Comparison of ENCODE assay signal across 8 cellular contexts in the genomic region with DNA sequence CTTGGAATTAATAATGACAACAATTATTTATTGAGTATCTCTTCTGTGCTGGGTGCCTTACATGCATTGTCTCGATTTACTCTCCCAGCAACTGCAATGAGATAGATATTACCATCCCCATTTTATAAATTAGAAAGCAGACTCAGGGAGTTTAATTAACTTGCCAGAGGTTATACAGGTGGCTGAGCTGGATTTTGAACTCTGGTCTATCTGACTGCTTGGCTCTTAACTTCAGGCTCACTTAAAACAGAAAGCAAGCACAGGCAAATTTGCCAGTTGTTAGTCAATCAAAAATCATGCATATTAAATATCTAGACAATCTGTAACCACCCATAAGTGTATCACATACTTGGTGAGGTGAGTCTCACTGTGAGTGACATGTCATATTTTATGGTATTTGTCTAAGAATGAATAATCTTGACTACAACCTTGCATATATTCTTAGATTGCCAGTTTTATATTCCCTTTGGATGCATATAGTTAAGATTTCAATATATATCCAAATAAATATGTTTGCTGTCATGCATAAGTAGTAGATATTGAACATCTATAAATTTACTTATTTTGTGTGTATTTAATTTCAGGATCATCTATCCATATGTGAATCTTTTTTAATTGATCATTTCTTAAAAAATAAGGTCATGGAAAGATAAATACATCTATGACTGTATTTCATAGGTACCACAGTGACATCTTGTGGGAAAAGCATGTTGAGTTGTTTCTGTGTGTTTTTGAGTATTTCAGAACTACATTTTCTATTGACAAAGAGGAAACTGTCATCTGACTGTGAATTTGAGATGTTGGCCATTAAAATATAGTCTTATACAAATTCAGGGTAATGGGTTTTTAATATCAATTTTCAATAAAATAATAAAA.
A peak's percentile ranks its signal among the peaks of the same experiment; 100 is the strongest.
DNase-seq lines count a peak whose midpoint lies in the region; ATAC-seq and TF ChIP-seq lines count a peak whose summit lies in the region.

No MANE protein-coding gene starts in this region.

- H3K4me3 Mint-ChIP-seq in MCF 10A (ENCODE audit: unreplicated experiment) (no peak overlapping the region), type B pancreatic cell (no peak overlapping the region)
- no peak overlapping the region for H3K4me3 Mint-ChIP-seq in activated CD4-positive, alpha-beta T cell treated with anti-CD3 and anti-CD28 coated beads, Interleukin-2, amount 10 ng/mL, durations not matched to agents 24 days and 14 days

- peaks cover 32% of the 10 kb centered on the region for H3K27me3 Mint-ChIP-seq in MCF 10A (ENCODE audit: insufficient read depth, unreplicated experiment)
- H3K27me3 Mint-ChIP-seq in type B pancreatic cell = peaks cover 6% of the 10 kb centered on the region
- H3K27me3 Mint-ChIP-seq in activated CD4-positive, alpha-beta T cell treated with anti-CD3 and anti-CD28 coated beads, Interleukin-2, amount 10 ng/mL, durations not matched to agents 24 days and 14 days = no peaks in the 10 kb centered on the region

- CTCF ChIA-PET in MCF 10A (lab: Yijun Ruan, JAX) = interaction anchor here (0.5 to 1.5 kb wide), 7 partner anchors 105 to 1179 kb away, joined by 3 to 5 read pairs (median 3); no protein-coding TSS in a partner anchor

- H3K9me3 Mint-ChIP-seq in MCF 10A (ENCODE audit: unreplicated experiment) (no peaks in the 10 kb centered on the region), type B pancreatic cell (no peaks in the 10 kb centered on the region)
- H3K9me3 Mint-ChIP-seq in activated CD4-positive, alpha-beta T cell treated with anti-CD3 and anti-CD28 coated beads, Interleukin-2, amount 10 ng/mL, durations not matched to agents 24 days and 14 days = no peaks in the 10 kb centered on the region

- DNase-seq in MCF 10A (ENCODE audit: unreplicated experiment) = peak; percentile 36
- DNase-seq in breast epithelium (ENCODE audit: low spot score in 2 of 2) = no peak
- DNase-seq in Peyer's patch = no peak
- DNase-seq in foreskin fibroblast = peak; percentile 9 to 28
- no peak for DNase-seq in type B pancreatic cell (ENCODE audit: extremely low spot score, unreplicated experiment)
- DNase-seq in NCI-H187 (lab: John Stamatoyannopoulos, UW) = no peak
- no peak for DNase-seq in activated CD4-positive, alpha-beta T cell treated with anti-CD3 and anti-CD28 coated beads, Interleukin-2, amount 10 ng/mL, durations not matched to agents 24 days and 14 days

- H3K4me1 Mint-ChIP-seq in MCF 10A (ENCODE audit: insufficient read depth, unreplicated experiment) (no peaks in the 10 kb centered on the region), type B pancreatic cell (ENCODE audit: unreplicated experiment) (peaks cover 8% of the 10 kb centered on the region)
- H3K4me1 Mint-ChIP-seq in activated CD4-positive, alpha-beta T cell treated with anti-CD3 and anti-CD28 coated beads, Interleukin-2, amount 10 ng/mL, durations not matched to agents 24 days and 14 days = no peaks in the 10 kb centered on the region

- peak; percentile 38 for TF ChIP-seq CTCF in MCF 10A (IDR thresholded peaks at IDR 0.05; ENCODE audit: unreplicated experiment)
- TF ChIP-seq CTCF in breast epithelium (IDR thresholded peaks at IDR 0.05) = peak in 1 of 3 donors; percentile 8
- TF ChIP-seq CTCF in Peyer's patch (IDR thresholded peaks at IDR 0.05) = peak in 4 of 6 experiments; percentile 7 to 58 (median 41)
- TF ChIP-seq CTCF in foreskin fibroblast (IDR thresholded peaks at IDR 0.05; ENCODE audit: low read depth, low read length) = peak; percentile 33
- peak; percentile 71 for TF ChIP-seq CTCF in type B pancreatic cell (conservative IDR thresholded peaks at IDR 0.05)

- H3K9me3 ChIP-seq in breast epithelium (no peaks in the 10 kb centered on the region), Peyer's patch (no peaks in the 10 kb centered on the region)

- BruUV-seq in MCF 10A (replicated peaks; lab: Mats Ljungman, UMichigan) = no TSS peak

- H3K27me3 ChIP-seq in breast epithelium (no peaks in the 10 kb centered on the region), Peyer's patch (no peaks in the 10 kb centered on the region)

- H3K4me3 ChIP-seq in breast epithelium = no peak overlapping the region
- H3K4me3 ChIP-seq in Peyer's patch = no peak overlapping the region
- no peak overlapping the region for H3K4me3 ChIP-seq in foreskin fibroblast (ENCODE audit: low read depth in 1 of 2, low read length in 2 of 2)

- H3K27ac Mint-ChIP-seq in MCF 10A (ENCODE audit: low read depth, unreplicated experiment) (no peak overlapping the region), type B pancreatic cell (no peak overlapping the region)
- no peak overlapping the region for H3K27ac Mint-ChIP-seq in activated CD4-positive, alpha-beta T cell treated with anti-CD3 and anti-CD28 coated beads, Interleukin-2, amount 10 ng/mL, durations not matched to agents 24 days and 14 days

- no peaks in the 10 kb centered on the region for H3K36me3 ChIP-seq in breast epithelium
- no peaks in the 10 kb centered on the region for H3K36me3 ChIP-seq in Peyer's patch

- intact Hi-C loops in MCF 10A (cut with micrococcal nuclease) (no loop called here), breast epithelium (cut with DNase I; ENCODE audit: low total_unique reads) (no loop called here)
- intact Hi-C loops in activated CD4-positive, alpha-beta T cell treated with anti-CD3 and anti-CD28 coated beads, Interleukin-2, amount 10 ng/mL, durations not matched to agents 24 days and 14 days (cut with micrococcal nuclease) = loop anchor here (5.0 kb wide), 1 partner anchor 282 kb away; no protein-coding TSS in a partner anchor

- H3K4me1 ChIP-seq in breast epithelium = no peaks in the 10 kb centered on the region
- H3K4me1 ChIP-seq in Peyer's patch = no peaks in the 10 kb centered on the region

- POLR2A ChIA-PET in MCF 10A (lab: Yijun Ruan, JAX) = no interaction called here

- no peak for ATAC-seq in GM18858 (IDR thresholded peaks at IDR 0.05; ENCODE audit: unreplicated experiment)

- TF ChIP-seq POLR2A in breast epithelium (IDR thresholded peaks at IDR 0.05) (no peak), Peyer's patch (IDR thresholded peaks at IDR 0.05) (no peak)

- no peak overlapping the region for H3K27ac ChIP-seq in breast epithelium
- H3K27ac ChIP-seq in Peyer's patch = no peak overlapping the region

- H3K36me3 Mint-ChIP-seq in MCF 10A (ENCODE audit: insufficient read depth, unreplicated experiment) = no peaks in the 10 kb centered on the region
- no peaks in the 10 kb centered on the region for H3K36me3 Mint-ChIP-seq in type B pancreatic cell
- no peaks in the 10 kb centered on the region for H3K36me3 Mint-ChIP-seq in activated CD4-positive, alpha-beta T cell treated with anti-CD3 and anti-CD28 coated beads, Interleukin-2, amount 10 ng/mL, durations not matched to agents 24 days and 14 days (ENCODE audit: low read depth)

Comparison
In these comparisons a context has a peak if more than half of its experiments do, and no peak if none do; other contexts are left out.
1. DNase-seq: peak in MCF 10A (single experiment) and foreskin fibroblast (2 of 2); none in breast epithelium (0 of 2), Peyer's patch (0 of 3), type B pancreatic cell (single experiment), NCI-H187 (0 of 2) and activated CD4-positive, alpha-beta T cell treated with anti-CD3 and anti-CD28 coated beads, Interleukin-2, amount 10 ng/mL, durations not matched to agents 24 days and 14 days (single experiment).